ENCODE assay signal across 9 cellular contexts in the genomic region with DNA sequence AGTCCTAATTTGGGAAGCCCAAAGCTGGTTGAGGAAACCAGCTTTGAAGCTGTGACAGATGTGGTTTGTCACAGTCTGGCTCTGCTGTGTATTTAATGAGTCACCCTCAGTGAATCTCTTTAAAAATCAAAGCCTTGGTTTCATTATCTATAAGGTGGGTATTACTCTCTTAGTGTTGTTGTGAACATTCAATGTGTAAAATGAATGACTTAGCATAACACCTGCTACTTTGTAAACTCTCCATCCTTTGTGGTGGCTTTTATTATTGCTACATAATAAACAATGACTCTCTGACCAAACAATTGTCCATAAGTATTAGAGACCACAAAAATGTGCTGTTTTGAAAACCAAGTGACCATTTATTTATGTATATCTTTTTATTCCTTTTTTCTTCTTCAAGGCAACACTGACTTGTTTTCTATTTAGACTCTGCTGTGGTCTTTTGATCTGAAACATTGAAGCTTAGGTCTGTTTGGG. TPM values are rescaled to one million over a fixed set of nuclear protein-coding genes. Genes with fewer than 3 reads are reported as not detected.
A peak's percentile ranks its signal among the peaks of the same experiment; 100 is the strongest.
DNase-seq lines count a peak whose midpoint lies in the region; ATAC-seq and TF ChIP-seq lines count a peak whose summit lies in the region.
"Had no signal": no experiment of that assay in that cellular context is flagged by ENCODE, and none has a peak within 500 bp of the region (broad histone marks: within the 10 kb centered on the region; RNA-seq: fewer than 3 reads in every experiment).

No MANE protein-coding gene starts in this region.

- H3K9me3 Mint-ChIP-seq in activated T-helper 1 cell treated with anti-CD3 and anti-CD28 coated beads, Interleukin-12 subunit alpha, Interleukin-12 subunit beta, Interleukin-2, Interleukin-4 antibody, amounts not matched to agents 30 ng/mL and 10 ng/mL and 1 ng/mL, durations not matched to agents 14 hours and 24 hours and 36 hours = peaks cover 13% of the 10 kb centered on the region
- H3K9me3 Mint-ChIP-seq in neural progenitor cell = peaks cover 19% of the 10 kb centered on the region

- H3K4me2 ChIP-seq in neural progenitor cell = no peak overlapping the region

- DNase-seq in GM03348 (ENCODE audit: low spot score) (peak; percentile 24), NCI-H774 (lab: John Stamatoyannopoulos, UW) (peak; percentile 74), kidney tubule cell (ENCODE audit: low spot score) (peak; percentile 62), caudate nucleus (lab: John Stamatoyannopoulos, UW) (no peak), neural progenitor cell (ENCODE audit: low spot score) (no peak)
- no peak for DNase-seq in activated T-helper 1 cell treated with anti-CD3 and anti-CD28 coated beads, Interleukin-12 subunit alpha, Interleukin-12 subunit beta, Interleukin-2, Interleukin-4 antibody, amounts not matched to agents 30 ng/mL and 10 ng/mL and 1 ng/mL, durations not matched to agents 14 hours and 24 hours and 36 hours (ENCODE audit: low spot score)

- H3K4me3 ChIP-seq in neural progenitor cell = no peak overlapping the region
- H3K4me3 ChIP-seq: cardiac muscle cell had no signal

- H3K4me1 ChIP-seq in neural progenitor cell = no peaks in the 10 kb centered on the region

- H3K9me3 ChIP-seq in neural progenitor cell (ENCODE audit: low read depth) = no peaks in the 10 kb centered on the region

- no peaks in the 10 kb centered on the region for H3K27me3 ChIP-seq in neural progenitor cell
- H3K27me3 ChIP-seq: cardiac muscle cell had no signal

- TF ChIP-seq CTCF in neural progenitor cell (IDR thresholded peaks at IDR 0.05) = no peak

- H3K36me3 Mint-ChIP-seq in activated T-helper 1 cell treated with anti-CD3 and anti-CD28 coated beads, Interleukin-12 subunit alpha, Interleukin-12 subunit beta, Interleukin-2, Interleukin-4 antibody, amounts not matched to agents 30 ng/mL and 10 ng/mL and 1 ng/mL, durations not matched to agents 14 hours and 24 hours and 36 hours (ENCODE audit: low read depth) = peaks cover 5% of the 10 kb centered on the region
- H3K36me3 Mint-ChIP-seq in neural progenitor cell = peaks cover 12% of the 10 kb centered on the region

- H3K27ac ChIP-seq in caudate nucleus (ENCODE audit: low read depth, low read length) = no peak overlapping the region
- H3K27ac ChIP-seq in neural progenitor cell = no peak overlapping the region
- H3K27ac ChIP-seq: cardiac muscle cell had no signal

- no peaks in the 10 kb centered on the region for H3K79me2 ChIP-seq in neural progenitor cell (ENCODE audit: low read depth)

- no peaks in the 10 kb centered on the region for H4K20me1 ChIP-seq in neural progenitor cell (ENCODE audit: low read depth)

- ATAC-seq in HG02610 (IDR thresholded peaks at IDR 0.05; ENCODE audit: unreplicated experiment) (peak; percentile 96), GM21526 (IDR thresholded peaks at IDR 0.05; ENCODE audit: low FRiP score, unreplicated experiment) (no peak)

- no peaks in the 10 kb centered on the region for H3K36me3 ChIP-seq in neural progenitor cell
- H3K36me3 ChIP-seq: cardiac muscle cell had no signal

- intact Hi-C loops in activated T-helper 1 cell treated with anti-CD3 and anti-CD28 coated beads, Interleukin-12 subunit alpha, Interleukin-12 subunit beta, Interleukin-2, Interleukin-4 antibody, amounts not matched to agents 30 ng/mL and 10 ng/mL and 1 ng/mL, durations not matched to agents 14 hours and 24 hours and 36 hours (cut with micrococcal nuclease) = loop anchor here (2.0 to 10.0 kb wide), 3 partner anchors 24 to 118 kb away; a partner anchor contains a TSS

- H3K27ac Mint-ChIP-seq in activated T-helper 1 cell treated with anti-CD3 and anti-CD28 coated beads, Interleukin-12 subunit alpha, Interleukin-12 subunit beta, Interleukin-2, Interleukin-4 antibody, amounts not matched to agents 30 ng/mL and 10 ng/mL and 1 ng/mL, durations not matched to agents 14 hours and 24 hours and 36 hours = no peak overlapping the region
- H3K27ac Mint-ChIP-seq in neural progenitor cell = no peak overlapping the region

- H2AFZ ChIP-seq in neural progenitor cell (replicated peaks) = no peak overlapping the region

- no peaks in the 10 kb centered on the region for H3K27me3 Mint-ChIP-seq in activated T-helper 1 cell treated with anti-CD3 and anti-CD28 coated beads, Interleukin-12 subunit alpha, Interleukin-12 subunit beta, Interleukin-2, Interleukin-4 antibody, amounts not matched to agents 30 ng/mL and 10 ng/mL and 1 ng/mL, durations not matched to agents 14 hours and 24 hours and 36 hours (ENCODE audit: insufficient read depth)
- H3K27me3 Mint-ChIP-seq in neural progenitor cell (ENCODE audit: insufficient read depth, low read depth) = no peaks in the 10 kb centered on the region

- no peak overlapping the region for H3K4me3 Mint-ChIP-seq in activated T-helper 1 cell treated with anti-CD3 and anti-CD28 coated beads, Interleukin-12 subunit alpha, Interleukin-12 subunit beta, Interleukin-2, Interleukin-4 antibody, amounts not matched to agents 30 ng/mL and 10 ng/mL and 1 ng/mL, durations not matched to agents 14 hours and 24 hours and 36 hours
- H3K4me3 Mint-ChIP-seq in neural progenitor cell = no peak overlapping the region

- H3K4me1 Mint-ChIP-seq in activated T-helper 1 cell treated with anti-CD3 and anti-CD28 coated beads, Interleukin-12 subunit alpha, Interleukin-12 subunit beta, Interleukin-2, Interleukin-4 antibody, amounts not matched to agents 30 ng/mL and 10 ng/mL and 1 ng/mL, durations not matched to agents 14 hours and 24 hours and 36 hours (ENCODE audit: low read depth) = peaks cover 50% of the 10 kb centered on the region
- H3K4me1 Mint-ChIP-seq in neural progenitor cell = peaks cover 7% of the 10 kb centered on the region

- no peaks in the 10 kb centered on the region for H3F3A ChIP-seq in neural progenitor cell (ENCODE audit: low read depth)

- H3K9ac ChIP-seq in neural progenitor cell = no peak overlapping the region

RNA-seq across cellular contexts. Expression of a gene that starts 24.6 kb away (rescaled TPM):
- total RNA-seq in activated T-helper 1 cell treated with anti-CD3 and anti-CD28 coated beads, Interleukin-12 subunit alpha, Interleukin-12 subunit beta, Interleukin-2, Interleukin-4 antibody, amounts not matched to agents 30 ng/mL and 10 ng/mL and 1 ng/mL, durations not matched to agents 14 hours and 24 hours and 36 hours = 3.2 and 5.3 TPM in 2 replicates
- total RNA-seq in neural progenitor cell (ENCODE audit: low replicate concordance) = 24.7 and 30.2 TPM in 2 replicates

Comparison
In these comparisons a context has a peak if more than half of its experiments do, and no peak if none do; other contexts are left out.
1. DNase-seq: peak in GM03348 (single experiment), NCI-H774 (single experiment) and kidney tubule cell (single experiment); none in caudate nucleus (0 of 61), activated T-helper 1 cell treated with anti-CD3 and anti-CD28 coated beads, Interleukin-12 subunit alpha, Interleukin-12 subunit beta, Interleukin-2, Interleukin-4 antibody, amounts not matched to agents 30 ng/mL and 10 ng/mL and 1 ng/mL, durations not matched to agents 14 hours and 24 hours and 36 hours (single experiment) and neural progenitor cell (single experiment).